ENCODE assay signal across 8 cellular contexts in the genomic region with DNA sequence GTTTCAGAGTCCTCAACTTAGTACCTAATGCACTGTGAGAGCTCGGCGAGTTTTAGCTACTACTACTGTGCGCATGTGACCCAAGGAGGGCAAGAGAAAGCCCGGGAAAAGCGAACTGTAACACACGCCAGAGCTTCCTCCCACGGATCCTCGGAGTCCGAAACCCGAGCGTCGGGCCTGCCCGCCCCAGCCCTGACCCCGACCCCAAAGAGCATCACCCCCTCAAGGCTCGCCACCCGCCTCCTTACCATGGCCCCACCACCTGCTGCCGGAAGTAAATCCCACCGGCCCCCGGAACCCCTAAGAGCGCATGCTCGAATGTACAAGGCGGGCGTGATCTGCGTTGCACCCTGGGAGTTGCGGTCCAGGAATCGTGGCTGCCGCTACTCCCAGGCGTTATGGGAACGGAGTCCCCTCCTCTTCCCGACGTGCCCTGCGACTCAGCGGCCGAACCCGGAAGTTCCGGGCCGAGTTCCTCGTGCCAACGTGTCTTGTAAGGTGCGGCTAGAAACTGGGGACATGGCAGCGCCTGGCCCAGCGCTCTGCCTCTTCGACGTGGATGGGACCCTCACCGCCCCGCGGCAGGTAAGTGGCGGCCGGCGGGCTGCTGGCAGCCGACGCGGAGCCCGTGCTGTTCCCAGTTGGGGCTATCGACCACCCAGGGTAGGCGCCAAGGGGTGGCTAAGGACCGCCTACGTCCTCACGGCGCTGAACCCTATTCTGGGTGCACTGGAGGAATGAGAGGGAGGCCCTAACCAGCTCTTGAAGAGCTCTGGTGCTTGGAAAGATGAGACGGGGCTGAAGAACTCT. TPM values are rescaled to one million over a fixed set of nuclear protein-coding genes. Genes with fewer than 3 reads are reported as not detected.
DNase-seq lines count a peak whose midpoint lies in the region; ATAC-seq, FAIRE-seq and TF ChIP-seq lines count a peak whose summit lies in the region.

TSS of gene PMM2 (plus strand) at position 476 of the 810 bp plus-strand sequence. CDS start at position 520, 44 bp downstream.
A gene with protein sequence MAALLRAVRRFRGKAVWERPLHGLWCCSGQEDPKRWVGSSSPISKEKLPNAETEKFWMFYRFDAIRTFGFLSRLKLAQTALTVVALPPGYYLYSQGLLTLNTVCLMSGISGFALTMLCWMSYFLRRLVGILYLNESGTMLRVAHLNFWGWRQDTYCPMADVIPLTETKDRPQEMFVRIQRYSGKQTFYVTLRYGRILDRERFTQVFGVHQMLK (minus strand): TSS at position 276 of the 810 bp plus-strand sequence. CDS start 25 bp downstream, at position 251.

- no peaks in the 10 kb centered on the region for H3K9me1 ChIP-seq in endothelial cell of umbilical vein (replicated peaks; ENCODE audit: control insufficient read depth, extremely low read depth, insufficient read depth, low read length)

- H3K4me2 ChIP-seq in OCI-LY3 (ENCODE audit: low read length), result peak within 1 kb of the TSS; percentile 94
- peak within 1 kb of the TSS; percentile 99 for H3K4me2 ChIP-seq in endothelial cell of umbilical vein (ENCODE audit: insufficient read depth, low read length)

- peaks cover 20% of the 10 kb centered on the region for H3K4me1 ChIP-seq in OCI-LY3 (ENCODE audit: low read length)
- peaks cover 25% of the 10 kb centered on the region for H3K4me1 ChIP-seq in endothelial cell of umbilical vein (ENCODE audit: control insufficient read depth, extremely low read depth, insufficient read depth, low read length)

- no TSS peak for BruUV-seq in endothelial cell of umbilical vein (replicated peaks; lab: Mats Ljungman, UMichigan)

- no peaks in the 10 kb centered on the region for H3K9me3 ChIP-seq in OCI-LY3 (ENCODE audit: insufficient read depth, low read length)
- H3K9me3 ChIP-seq in endothelial cell of umbilical vein (replicated peaks; ENCODE audit: control insufficient read depth, insufficient read depth, low read length), result no peaks in the 10 kb centered on the region

- CTCF ChIA-PET in endothelial cell of umbilical vein (lab: Charles Lee), result interaction anchor here (0.8 to 2.3 kb wide), 7 partner anchors 71 to 337 kb away, joined by 3 to 18 read pairs (median 4); partner anchors contain the start of gene CARHSP1

- H3K4me3 ChIP-seq in OCI-LY3 (ENCODE audit: low read length) (peak within 1 kb of the TSS; percentile 99), endothelial cell of umbilical vein (replicated peaks in 1 of 3; ENCODE audit: insufficient read depth in 1 of 3, low read depth in 1 of 3, low read length in 3 of 3) (peak within 1 kb of the TSS; percentile 65 to 95 (median 83))

- DNase-seq in DMS 273 treated with DMSO at 0.1 percent for 48 hours (lab: John Stamatoyannopoulos, UW) (peak; percentile 91), HuH-7.5 (ENCODE audit: low spot score) (peak; percentile 91), endothelial cell of umbilical vein (ENCODE audit: low read depth, low spot score) (peak; percentile 98), midbrain (lab: John Stamatoyannopoulos, UW) (peak; percentile 98)
- peak; percentile 95 for DNase-seq in activated CD8-positive, alpha-beta memory T cell treated with anti-CD3 and anti-CD28 coated beads, Interleukin-2, amount 50 U/mL, for 48 hours
- peak; percentile 94 to 95 for DNase-seq in stimulated activated CD8-positive, alpha-beta memory T cell treated with anti-CD3 and anti-CD28 coated beads, Interleukin-15, amount 100 ng/mL, for 48 hours (ENCODE audit: low read depth in 2 of 2)

- ATAC-seq in GM21528 (IDR thresholded peaks at IDR 0.05; ENCODE audit: low FRiP score, unreplicated experiment), result peak; percentile 94

- POLR2A ChIA-PET in endothelial cell of umbilical vein (lab: Charles Lee), result interaction anchor here (0.8 to 1.0 kb wide), 2 partner anchors 71 to 293 kb away, joined by 4 read pairs; partner anchors contain the start of gene CARHSP1

- H3K27ac ChIP-seq in OCI-LY3 (ENCODE audit: low read length) (peak within 1 kb of the TSS; percentile 64), endothelial cell of umbilical vein (ENCODE audit: insufficient read depth, low read depth, low read length) (peak within 1 kb of the TSS; percentile 62)

- FAIRE-seq in endothelial cell of umbilical vein (lab: Jason Lieb, UNC), result peak; percentile 99

- TF ChIP-seq POLR2A in endothelial cell of umbilical vein (IDR thresholded peaks at IDR 0.05; ENCODE audit: low read depth, low read length), result peak; percentile 86

- H3K9ac ChIP-seq in OCI-LY3 (ENCODE audit: low read length) (peak within 1 kb of the TSS; percentile 97), endothelial cell of umbilical vein (replicated peaks; ENCODE audit: extremely low read depth, insufficient read depth, low read length) (peak within 1 kb of the TSS; percentile 83)

- intact Hi-C loops in endothelial cell of umbilical vein (cut with micrococcal nuclease), result loop anchor here (1.0 to 10.0 kb wide), 5 partner anchors 71 to 337 kb away; partner anchors contain the start of gene HAPSTR1

- TF ChIP-seq CTCF in OCI-LY3 (IDR thresholded peaks at IDR 0.05; ENCODE audit: low read depth, low read length) (no peak), endothelial cell of umbilical vein (IDR thresholded peaks at IDR 0.05; ENCODE audit: extremely low read depth in 1 of 2, insufficient read depth in 1 of 2, low read depth in 1 of 2, low read length in 2 of 2) (no peak)

- H3K36me3 ChIP-seq in OCI-LY3 (replicated peaks; ENCODE audit: low read depth, low read length) (peaks cover 18% of the 10 kb centered on the region), endothelial cell of umbilical vein (ENCODE audit: control insufficient read depth in 2 of 2, extremely low read depth in 1 of 2, insufficient read depth in 2 of 2, low read length in 2 of 2) (peaks cover 4 to 9% of the 10 kb centered on the region in 2 experiments)

- no peaks in the 10 kb centered on the region for H3K27me3 ChIP-seq in OCI-LY3 (ENCODE audit: low read depth, low read length)
- H3K27me3 ChIP-seq in endothelial cell of umbilical vein (ENCODE audit: control insufficient read depth in 2 of 2, insufficient read depth in 2 of 2, low read length in 2 of 2), result no peaks in the 10 kb centered on the region

- peaks cover 78% of the 10 kb centered on the region for H3K79me2 ChIP-seq in OCI-LY3 (ENCODE audit: low read length)
- peaks cover 61% of the 10 kb centered on the region for H3K79me2 ChIP-seq in endothelial cell of umbilical vein (ENCODE audit: control insufficient read depth, insufficient read depth, low read length)

- peaks cover 16% of the 10 kb centered on the region for H4K20me1 ChIP-seq in OCI-LY3 (ENCODE audit: insufficient read depth, low read length)
- H4K20me1 ChIP-seq in endothelial cell of umbilical vein (replicated peaks; ENCODE audit: control insufficient read depth, extremely low read depth, insufficient read depth, low read length), result peaks cover 4% of the 10 kb centered on the region

- H2AFZ ChIP-seq in OCI-LY3 (ENCODE audit: low read depth, low read length) (peak within 1 kb of the TSS; percentile 55; the same call in 1 of the 2 replicates), endothelial cell of umbilical vein (ENCODE audit: low read depth, low read length) (peak within 1 kb of the TSS; percentile 65)

- dilution Hi-C loops in endothelial cell of umbilical vein (cut with MboI; ENCODE audit: extremely low pct_ligation_motif_present, low sequenced_read_pairs), result no loop called here

TF ChIP-seq in endothelial cell of umbilical vein, 7 proteins besides CTCF, POLR2A, EP300 and RAD21:
- TF ChIP-seq FOS (IDR thresholded peaks at IDR 0.05; ENCODE audit: borderline replicate concordance, insufficient read depth, low read length) (no peak), MAX (IDR thresholded peaks at IDR 0.05; ENCODE audit: insufficient read depth, insufficient read length) (peak; percentile 85), POLR2AphosphoS5 (IDR thresholded peaks at IDR 0.05; ENCODE audit: insufficient read depth, low read depth, low read length) (peak; percentile 88), GATA2 (IDR thresholded peaks at IDR 0.05; ENCODE audit: insufficient read depth, insufficient read length, low read depth, low read length) (no peak), MYC (IDR thresholded peaks at IDR 0.05; ENCODE audit: low read depth, low read length) (peak; percentile 86)

RNA-seq across cellular contexts. Expression of gene PMM2, which starts in this region (rescaled TPM):
- total RNA-seq in endothelial cell of umbilical vein, result 61.3 and 62.8 TPM in 2 replicates
- polyA plus RNA-seq in endothelial cell of umbilical vein, result 27.5 and 29.0 TPM in 2 replicates
- 35.6 and 36.0 TPM in 2 replicates for polyA plus RNA-seq in endothelial cell of umbilical vein (2011; cell fraction: cytosol; rRNA removed)
- 32.1 and 43.9 TPM in 2 replicates for polyA plus RNA-seq in endothelial cell of umbilical vein (2011; cell fraction: nucleus; rRNA removed)
- 47.6 and 49.5 TPM in 2 replicates for polyA plus RNA-seq in endothelial cell of umbilical vein (2012)
- 21.8 and 22.6 TPM in 2 replicates for polyA minus RNA-seq in endothelial cell of umbilical vein
- 14.1 TPM for polyA minus RNA-seq in endothelial cell of umbilical vein (2011; cell fraction: cytosol; rRNA and poly(A)+ RNA removed)
- polyA minus RNA-seq in endothelial cell of umbilical vein (2011; cell fraction: nucleus; rRNA and poly(A)+ RNA removed), result 32.0 and 44.8 TPM in 2 replicates

RNA-seq across cellular contexts. Expression of the second gene that starts in this region (rescaled TPM):
- total RNA-seq in endothelial cell of umbilical vein, result 8.3 and 9.6 TPM in 2 replicates
- polyA plus RNA-seq in endothelial cell of umbilical vein, result 6.4 and 8.0 TPM in 2 replicates
- polyA plus RNA-seq in endothelial cell of umbilical vein (2011; cell fraction: cytosol; rRNA removed), result 6.9 and 7.8 TPM in 2 replicates
- 3.5 and 4.6 TPM in 2 replicates for polyA plus RNA-seq in endothelial cell of umbilical vein (2011; cell fraction: nucleus; rRNA removed)
- 10.1 and 11.9 TPM in 2 replicates for polyA plus RNA-seq in endothelial cell of umbilical vein (2012)
- polyA minus RNA-seq in endothelial cell of umbilical vein, result 6.3 and 10.4 TPM in 2 replicates
- polyA minus RNA-seq in endothelial cell of umbilical vein (2011; cell fraction: cytosol; rRNA and poly(A)+ RNA removed), result 2.3 TPM
- 1.2 and 2.1 TPM in 2 replicates for polyA minus RNA-seq in endothelial cell of umbilical vein (2011; cell fraction: nucleus; rRNA and poly(A)+ RNA removed)

Comparison
In these comparisons a context has a peak if more than half of its experiments do, and no peak if none do; other contexts are left out.
1. Peak in every context shown above with its lines: DNase-seq, ATAC-seq, H3K4me3 ChIP-seq and H3K27ac ChIP-seq.